ENCODE assay signal across 24 cellular contexts in the genomic region with DNA sequence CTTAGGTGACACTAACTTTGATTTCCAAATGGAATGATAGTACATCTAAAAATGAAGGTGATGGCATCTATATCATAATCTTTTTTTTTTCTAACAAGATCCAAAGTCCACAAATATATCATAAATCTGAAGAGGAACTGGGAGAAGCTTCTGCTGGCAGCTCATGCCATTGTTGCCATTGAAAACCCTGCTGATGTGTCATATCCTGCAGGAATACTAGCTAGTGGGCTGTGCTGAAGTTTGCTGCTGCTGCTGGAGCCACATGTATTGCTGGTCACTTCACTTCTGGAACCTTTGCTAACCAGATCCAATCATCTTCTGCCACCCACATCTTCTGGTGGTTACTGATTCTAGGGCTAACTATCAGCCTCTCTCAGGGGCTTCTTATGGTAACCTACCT. TPM values are rescaled to one million over a fixed set of nuclear protein-coding genes. Genes with fewer than 3 reads are reported as not detected.
DNase-seq lines count a peak whose midpoint lies in the region; ATAC-seq and TF ChIP-seq lines count a peak whose summit lies in the region.
"Had no signal": no experiment of that assay in that cellular context is flagged by ENCODE, and none has a peak within 500 bp of the region (broad histone marks: within the 10 kb centered on the region; RNA-seq: fewer than 3 reads in every experiment).

No MANE protein-coding gene starts in this region.

- H3K27ac Mint-ChIP-seq in MCF 10A (ENCODE audit: low read depth, unreplicated experiment) = no peak overlapping the region
- H3K27ac Mint-ChIP-seq: memory B cell; naive thymus-derived CD4-positive, alpha-beta T cell had no signal

- H3K4me3 Mint-ChIP-seq in MCF 10A (ENCODE audit: unreplicated experiment) = no peak overlapping the region
- H3K4me3 Mint-ChIP-seq: memory B cell; naive thymus-derived CD4-positive, alpha-beta T cell had no signal

- H3K27me3 ChIP-seq in mammary epithelial cell (ENCODE audit: insufficient read depth, low read length) = no peaks in the 10 kb centered on the region
- no peaks in the 10 kb centered on the region for H3K27me3 ChIP-seq in uterus
- H3K27me3 ChIP-seq: BLaER1 treated with 17β-estradiol and CSF1 and Interleukin-3, amounts not matched to agents 10 nM and 100 nM; hepatocyte; pancreas had no signal

- no peaks in the 10 kb centered on the region for H3K27me3 Mint-ChIP-seq in MCF 10A (ENCODE audit: insufficient read depth, unreplicated experiment)
- H3K27me3 Mint-ChIP-seq: memory B cell; naive thymus-derived CD4-positive, alpha-beta T cell had no signal

- no peak for TF ChIP-seq CTCF in mammary epithelial cell (conservative IDR thresholded peaks at IDR 0.05 in 1 of 2, IDR thresholded peaks at IDR 0.05 in 1 of 2; ENCODE audit: extremely low read depth in 1 of 2, insufficient read depth in 1 of 2, low read depth in 1 of 2, low read length in 2 of 2)
- TF ChIP-seq CTCF in MCF 10A (IDR thresholded peaks at IDR 0.05; ENCODE audit: unreplicated experiment) = no peak
- no peak for TF ChIP-seq CTCF in fibroblast of pulmonary artery (IDR thresholded peaks at IDR 0.05; ENCODE audit: low read length, missing control alignments)
- TF ChIP-seq CTCF in uterus (IDR thresholded peaks at IDR 0.05) = no peak

- H3K4me3 ChIP-seq in mammary epithelial cell (replicated peaks in 1 of 3; ENCODE audit: insufficient read depth in 1 of 3, low read depth in 2 of 3, low read length in 3 of 3) (no peak overlapping the region), fibroblast of pulmonary artery (replicated peaks; ENCODE audit: low read depth, low read length) (no peak overlapping the region), uterus (no peak overlapping the region)
- H3K4me3 ChIP-seq: BLaER1 treated with 17β-estradiol and CSF1 and Interleukin-3, amounts not matched to agents 10 nM and 100 nM; hepatocyte; pancreas had no signal

- BruUV-seq in mammary epithelial cell (replicated peaks; lab: Mats Ljungman, UMichigan) (no TSS peak), MCF 10A (replicated peaks; lab: Mats Ljungman, UMichigan) (no TSS peak)

- peaks cover 10% of the 10 kb centered on the region for H3K36me3 Mint-ChIP-seq in MCF 10A (ENCODE audit: insufficient read depth, unreplicated experiment)
- H3K36me3 Mint-ChIP-seq: memory B cell had no signal

- TF ChIP-seq POLR2A in uterus (IDR thresholded peaks at IDR 0.05) = no peak

- in situ Hi-C loops in mammary epithelial cell (cut with MboI; ENCODE audit: low sequenced_read_pairs in 2 of 2) = loop anchor here in 1 of 2 donors (25.0 kb wide), 1 partner anchor 347 kb away; no protein-coding TSS in a partner anchor

- no peak overlapping the region for H2AFZ ChIP-seq in mammary epithelial cell (ENCODE audit: low read depth, low read length)
- H2AFZ ChIP-seq: hepatocyte had no signal

- H3K27ac ChIP-seq in mammary epithelial cell (ENCODE audit: insufficient read depth, low read depth, low read length) (no peak overlapping the region), uterus (no peak overlapping the region)
- H3K27ac ChIP-seq: BLaER1 treated with 17β-estradiol and CSF1 and Interleukin-3, amounts not matched to agents 10 nM and 100 nM; hepatocyte; pancreas; WERI-Rb-1 had no signal

- H3K79me2 ChIP-seq in mammary epithelial cell (ENCODE audit: insufficient read depth, low read length) = no peaks in the 10 kb centered on the region
- H3K79me2 ChIP-seq: hepatocyte had no signal

- H3K4me1 ChIP-seq in mammary epithelial cell (ENCODE audit: insufficient read depth, low read length) (no peaks in the 10 kb centered on the region), uterus (no peaks in the 10 kb centered on the region)
- H3K4me1 ChIP-seq: pancreas had no signal

- DNase-seq in mammary epithelial cell = peak; percentile 25
- no peak for DNase-seq in MCF 10A (ENCODE audit: unreplicated experiment)
- peak; percentile 44 for DNase-seq in fibroblast of pulmonary artery (ENCODE audit: low read depth)
- DNase-seq in stromal cell of bone marrow (ENCODE audit: low read depth) = peak; percentile 11
- no peak for DNase-seq in stimulated activated CD4-positive, alpha-beta T cell treated with anti-CD3 and anti-CD28 coated beads, Interleukin-15, amount 100 ng/mL, for 24 hours
- no peak for DNase-seq in GDM1 (lab: John Stamatoyannopoulos, UW)
- no peak for DNase-seq in uterus
- DNase-seq: 8988T; activated CD4-positive, alpha-beta T cell treated with anti-CD3 and anti-CD28 coated beads, Interleukin-2, amount 50 U/mL, for 48 hours; activated T-cell treated with anti-CD3 and anti-CD28 coated beads for 4 hours; amniotic stem cell; central memory CD4-positive, alpha-beta T cell; naive thymus-derived CD4-positive, alpha-beta T cell; NCI-H1105; NCI-H2081 treated with DMSO at 0.1 percent for 48 hours; NCI-H510A; pancreas; SHP77; stimulated activated CD4-positive, alpha-beta T cell treated with anti-CD3 and anti-CD28 coated beads, Interleukin-4, amount 100 ng/mL, for 1 hour; WERI-Rb-1 had no signal

- H3K9me3 ChIP-seq in mammary epithelial cell (replicated peaks; ENCODE audit: insufficient read depth, low read length) (no peaks in the 10 kb centered on the region), uterus (no peaks in the 10 kb centered on the region)
- H3K9me3 ChIP-seq: pancreas had no signal

- dilution Hi-C loops in mammary epithelial cell (cut with HindIII; ENCODE audit: low sequenced_read_pairs) = no loop called here

- H3K4me2 ChIP-seq in mammary epithelial cell (ENCODE audit: insufficient read depth, low read depth, low read length) = no peak overlapping the region
- H3K4me2 ChIP-seq: BLaER1 treated with 17β-estradiol and CSF1 and Interleukin-3, amounts not matched to agents 10 nM and 100 nM; hepatocyte had no signal

- peak; percentile 60 for ATAC-seq in SK-N-SH treated with all-trans-retinoic acid at 6 μM for 48 hours
- ATAC-seq: naive thymus-derived CD4-positive, alpha-beta T cell; pancreas had no signal

- H3K9ac ChIP-seq in mammary epithelial cell (ENCODE audit: insufficient read depth, low read length) = no peak overlapping the region
- H3K9ac ChIP-seq: BLaER1 treated with 17β-estradiol and CSF1 and Interleukin-3, amounts not matched to agents 10 nM and 100 nM had no signal

- no peaks in the 10 kb centered on the region for H4K20me1 ChIP-seq in mammary epithelial cell (ENCODE audit: insufficient read depth, low read length)
- H4K20me1 ChIP-seq: BLaER1 treated with 17β-estradiol and CSF1 and Interleukin-3, amounts not matched to agents 10 nM and 100 nM had no signal

- POLR2A ChIA-PET in MCF 10A (lab: Yijun Ruan, JAX) = interaction anchor here (0.7 kb wide), 1 partner anchor 14 kb away, joined by 3 read pairs; no protein-coding TSS in a partner anchor

- CTCF ChIA-PET in mammary epithelial cell (lab: Charles Lee; ENCODE audit: low non-redundant PET) = no interaction called here
- CTCF ChIA-PET in MCF 10A (lab: Yijun Ruan, JAX) = interaction anchor here (0.7 to 5.7 kb wide), 5 partner anchors 18 to 321 kb away, joined by 3 to 30 read pairs (median 6); no protein-coding TSS in a partner anchor

- H3K36me3 ChIP-seq in mammary epithelial cell (ENCODE audit: insufficient read depth, low read length) (no peaks in the 10 kb centered on the region), uterus (no peaks in the 10 kb centered on the region)
- H3K36me3 ChIP-seq: pancreas, WERI-Rb-1 had no signal

- H3K9me3 Mint-ChIP-seq in MCF 10A (ENCODE audit: unreplicated experiment) = no peaks in the 10 kb centered on the region

- intact Hi-C loops in mammary epithelial cell (cut with micrococcal nuclease) = no loop called here
- intact Hi-C loops in MCF 10A (cut with micrococcal nuclease) = no loop called here
- intact Hi-C loops in uterus (cut with DNase I; ENCODE audit: low total_unique reads) = no loop called here

- H3K4me1 Mint-ChIP-seq in MCF 10A (ENCODE audit: insufficient read depth, unreplicated experiment) = peaks cover 5% of the 10 kb centered on the region
- H3K4me1 Mint-ChIP-seq: memory B cell had no signal

TF ChIP-seq in SK-N-SH treated with all-trans-retinoic acid at 6 μM for 48 hours, 23 proteins besides CTCF, POLR2A, EP300 and RAD21 (continues in another document):
- no peak for TF ChIP-seq POU6F1 (CRISPR knock-in tag; IDR thresholded peaks at IDR 0.05; ENCODE audit: borderline replicate concordance, low read depth)
- TF ChIP-seq GLIS3 (CRISPR knock-in tag; IDR thresholded peaks at IDR 0.05) = no peak
- no peak for TF ChIP-seq TCF4 (CRISPR knock-in tag; IDR thresholded peaks at IDR 0.05; ENCODE audit: borderline replicate concordance)
- no peak for TF ChIP-seq ISL1 (CRISPR knock-in tag; IDR thresholded peaks at IDR 0.05)
- no peak for TF ChIP-seq CSRNP3 (CRISPR knock-in tag; IDR thresholded peaks at IDR 0.05)
- no peak for TF ChIP-seq ARNTL (CRISPR knock-in tag; IDR thresholded peaks at IDR 0.05; ENCODE audit: borderline replicate concordance, low read depth)

RNA-seq across cellular contexts. Expression of gene KHDC1, which starts 27.4 kb away (rescaled TPM):
- 1 to 10 TPM in 1 of 2 donors, under 1 TPM in 1; 0.71 to 1.2 TPM for total RNA-seq in mammary epithelial cell
- 3.6 TPM for polyA plus RNA-seq in mammary epithelial cell
- 10.1 TPM for polyA minus RNA-seq in mammary epithelial cell
- 1.3 and 2.6 TPM in 2 replicates for total RNA-seq in MCF 10A (2022)
- total RNA-seq in uterus = 1 to 10 TPM in 3 of 4 donors, not detected in 1; 1.0 to 4.8 (median 1.8) TPM

Comparison
In these comparisons a context has a peak if more than half of its experiments do, and no peak if none do; other contexts are left out.
1. DNase-seq: peak in mammary epithelial cell (single experiment), fibroblast of pulmonary artery (single experiment) and stromal cell of bone marrow (single experiment); none in MCF 10A (single experiment), stimulated activated CD4-positive, alpha-beta T cell treated with anti-CD3 and anti-CD28 coated beads, Interleukin-15, amount 100 ng/mL, for 24 hours (single experiment), GDM1 (single experiment) and uterus (0 of 2).